In genomic region chr14:52547526-52547925, GRCh38 we compare ENCODE assay signal across 16 cellular contexts. TPM values are rescaled to one million over a fixed set of nuclear protein-coding genes. Genes with fewer than 3 reads are reported as not detected.
DNase-seq lines count a peak whose midpoint lies in the region; ATAC-seq and TF ChIP-seq lines count a peak whose summit lies in the region.
"Had no signal": no experiment of that assay in that cellular context is flagged by ENCODE, and none has a peak within 500 bp of the region (broad histone marks: within the 10 kb centered on the region; RNA-seq: fewer than 3 reads in every experiment).

No MANE protein-coding gene starts in this region.

- no peaks in the 10 kb centered on the region for H3K79me2 ChIP-seq in HCT116 (ENCODE audit: insufficient read depth, low read length)
- peaks cover 86% of the 10 kb centered on the region for H3K79me2 ChIP-seq in SU-DHL-6 (ENCODE audit: insufficient read depth, low read length)

- H3K9ac ChIP-seq in HCT116 (ENCODE audit: low read length) (no peak overlapping the region), SU-DHL-6 (ENCODE audit: low read length) (no peak overlapping the region)
- H3K9ac ChIP-seq: BLaER1 had no signal

- BruUV-seq in HCT116 (replicated peaks; lab: Mats Ljungman, UMichigan): no TSS peak

- H3K9me2 ChIP-seq in HCT116 (ENCODE audit: insufficient read depth): no peaks in the 10 kb centered on the region
- H3K9me2 ChIP-seq in SU-DHL-6 (replicated peaks; ENCODE audit: insufficient read depth, low read length): no peaks in the 10 kb centered on the region

- intact Hi-C loops in HCT116 (cut with micrococcal nuclease): no loop called here

- H4K20me1 ChIP-seq in HCT116 (ENCODE audit: insufficient read depth) (no peaks in the 10 kb centered on the region), SU-DHL-6 (ENCODE audit: low read depth, low read length) (no peaks in the 10 kb centered on the region)
- H4K20me1 ChIP-seq: BLaER1 had no signal

- H3K27me3 ChIP-seq in HCT116 (ENCODE audit: insufficient read depth, low read length): no peaks in the 10 kb centered on the region
- no peaks in the 10 kb centered on the region for H3K27me3 ChIP-seq in SU-DHL-6 (ENCODE audit: low read length)
- H3K27me3 ChIP-seq: BLaER1 had no signal

- H3K4me2 ChIP-seq in HCT116 (ENCODE audit: low read length): no peak overlapping the region
- peak overlapping the region; percentile 68 for H3K4me2 ChIP-seq in SU-DHL-6 (ENCODE audit: low read depth, low read length, poor library complexity, severe bottlenecking)
- H3K4me2 ChIP-seq: BLaER1 had no signal

- CTCF ChIA-PET in HCT116 (lab: Charles Lee): no interaction called here

- no peaks in the 10 kb centered on the region for H3K9me3 ChIP-seq in HCT116 (ENCODE audit: control insufficient read depth in 1 of 2, insufficient read depth in 1 of 2, low read depth in 1 of 2, low read length in 2 of 2)
- H3K9me3 ChIP-seq in SU-DHL-6 (ENCODE audit: insufficient read depth, low read length): no peaks in the 10 kb centered on the region
- H3K9me3 ChIP-seq: BLaER1 had no signal

- RAD21 ChIA-PET in HCT116 (lab: Charles Lee; ENCODE audit: low non-redundant PET in 1 of 2, low total read pairs in 2 of 2, uncharacterized antibody in 2 of 2, unreplicated experiment in 2 of 2): no interaction called here

- TF ChIP-seq POLR2A in HCT116 (IDR thresholded peaks at IDR 0.05; ENCODE audit: borderline replicate concordance, extremely low read depth, insufficient read depth, insufficient read length): no peak

- H3K4me1 ChIP-seq in HCT116 (ENCODE audit: control insufficient read depth in 1 of 2, insufficient read depth in 2 of 2, low read length in 2 of 2): peaks cover 0 to 14% of the 10 kb centered on the region in 2 experiments; a peak in 2 of 4 replicates

- peak in 2 of 3 experiments; percentile 15 to 16; a peak in 1 of 6 replicates for TF ChIP-seq CTCF in HCT116 (IDR thresholded peaks at IDR 0.05 in 2 of 3, conservative IDR thresholded peaks at IDR 0.05 in 1 of 3; ENCODE audit: borderline replicate concordance in 1 of 3, insufficient read depth in 1 of 3, low read depth in 2 of 3, low read length in 2 of 3)
- no peak for TF ChIP-seq CTCF in SU-DHL-6 (IDR thresholded peaks at IDR 0.05; ENCODE audit: insufficient read depth, low read length, poor library complexity, severe bottlenecking)
- peak; percentile 6 for TF ChIP-seq CTCF in fibroblast of mammary gland (conservative IDR thresholded peaks at IDR 0.05; ENCODE audit: control insufficient read depth, insufficient read depth, low read depth, low read length)

- POLR2A ChIA-PET in HCT116 (lab: Charles Lee): no interaction called here

- no peak overlapping the region for H2AFZ ChIP-seq in HCT116 (ENCODE audit: low read depth, low read length, poor library complexity, severe bottlenecking)
- no peak overlapping the region for H2AFZ ChIP-seq in SU-DHL-6 (ENCODE audit: low read depth, low read length, severe bottlenecking)

- H3F3A ChIP-seq in SU-DHL-6 (ENCODE audit: insufficient read depth): peaks cover 24% of the 10 kb centered on the region

- ATAC-seq in HCT116 (no peak), HG03378 (IDR thresholded peaks at IDR 0.05; ENCODE audit: unreplicated experiment) (no peak)
- ATAC-seq: Right ventricle myocardium inferior had no signal

- no peak for TF ChIP-seq RAD21 in HCT116 (IDR thresholded peaks at IDR 0.05; ENCODE audit: low read depth)

- DNase-seq in HCT116 (ENCODE audit: low read depth, low spot score) (no peak), fibroblast of mammary gland (ENCODE audit: low read depth) (no peak), DMS114 treated with DMSO at 0.1 percent for 48 hours (lab: John Stamatoyannopoulos, UW; ENCODE audit: unreplicated experiment) (no peak), DMS153 (lab: John Stamatoyannopoulos, UW) (no peak), NCI-H226 (no peak)
- DNase-seq: DMS53; IMR-90; NCI-H1048; NCI-H345; NCI-H526 treated with DMSO at 0.1 percent for 48 hours; NK-92 treated with Interleukin-12 subunit alpha and Interleukin-12 subunit beta, amount 100 ng/mL, for 24 hours had no signal

- no peak overlapping the region for H3K4me3 ChIP-seq in HCT116 (replicated peaks in 1 of 2; ENCODE audit: low read depth in 1 of 2, low read length in 2 of 2)
- H3K4me3 ChIP-seq in SU-DHL-6 (ENCODE audit: insufficient read depth, low read length, poor library complexity, severe bottlenecking): no peak overlapping the region
- H3K4me3 ChIP-seq in fibroblast of mammary gland (ENCODE audit: control insufficient read depth, low read depth, low read length): no peak overlapping the region
- H3K4me3 ChIP-seq: BLaER1, GM12878 had no signal

- H3K27ac ChIP-seq in HCT116 (ENCODE audit: low read depth, low read length) (no peak overlapping the region), SU-DHL-6 (ENCODE audit: low read depth, low read length) (peak overlapping the region; percentile 79)
- H3K27ac ChIP-seq: BLaER1 had no signal

- no peaks in the 10 kb centered on the region for H3K36me3 ChIP-seq in HCT116 (ENCODE audit: control insufficient read depth in 1 of 2, insufficient read depth in 2 of 2, low read length in 2 of 2)
- peaks cover 11% of the 10 kb centered on the region for H3K36me3 ChIP-seq in SU-DHL-6 (ENCODE audit: low read length)

TF ChIP-seq in HCT116, 20 proteins besides CTCF, POLR2A, EP300 and RAD21:
- TF ChIP-seq EGR1 (IDR thresholded peaks at IDR 0.05; ENCODE audit: low read depth): no peak
- TF ChIP-seq TCF7L2 (IDR thresholded peaks at IDR 0.05; ENCODE audit: borderline replicate concordance, extremely low read depth, insufficient read depth, insufficient read length): no peak
- no peak for TF ChIP-seq YY1 (IDR thresholded peaks at IDR 0.05; ENCODE audit: extremely low read depth, insufficient replicate concordance, low read depth, low read length)
- no peak for TF ChIP-seq EZH2 (IDR thresholded peaks at IDR 0.05)
- no peak for TF ChIP-seq ZNF274 (IDR thresholded peaks at IDR 0.05; ENCODE audit: low read depth, low read length)
- no peak for TF ChIP-seq SIN3A (IDR thresholded peaks at IDR 0.05; ENCODE audit: low read depth)
- TF ChIP-seq, protein P1, sequence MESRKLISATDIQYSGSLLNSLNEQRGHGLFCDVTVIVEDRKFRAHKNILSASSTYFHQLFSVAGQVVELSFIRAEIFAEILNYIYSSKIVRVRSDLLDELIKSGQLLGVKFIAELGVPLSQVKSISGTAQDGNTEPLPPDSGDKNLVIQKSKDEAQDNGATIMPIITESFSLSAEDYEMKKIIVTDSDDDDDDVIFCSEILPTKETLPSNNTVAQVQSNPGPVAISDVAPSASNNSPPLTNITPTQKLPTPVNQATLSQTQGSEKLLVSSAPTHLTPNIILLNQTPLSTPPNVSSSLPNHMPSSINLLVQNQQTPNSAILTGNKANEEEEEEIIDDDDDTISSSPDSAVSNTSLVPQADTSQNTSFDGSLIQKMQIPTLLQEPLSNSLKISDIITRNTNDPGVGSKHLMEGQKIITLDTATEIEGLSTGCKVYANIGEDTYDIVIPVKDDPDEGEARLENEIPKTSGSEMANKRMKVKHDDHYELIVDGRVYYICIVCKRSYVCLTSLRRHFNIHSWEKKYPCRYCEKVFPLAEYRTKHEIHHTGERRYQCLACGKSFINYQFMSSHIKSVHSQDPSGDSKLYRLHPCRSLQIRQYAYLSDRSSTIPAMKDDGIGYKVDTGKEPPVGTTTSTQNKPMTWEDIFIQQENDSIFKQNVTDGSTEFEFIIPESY (IDR thresholded peaks at IDR 0.05; ENCODE audit: extremely low read depth, insufficient replicate concordance, low read length): no peak
- TF ChIP-seq SRF (IDR thresholded peaks at IDR 0.05; ENCODE audit: low read depth): no peak
- no peak for TF ChIP-seq POLR2AphosphoS5 (IDR thresholded peaks at IDR 0.05; ENCODE audit: low read depth, low read length)
- no peak for TF ChIP-seq ATF3 (IDR thresholded peaks at IDR 0.05)
- TF ChIP-seq SP1 (IDR thresholded peaks at IDR 0.05; ENCODE audit: low read depth): no peak
- no peak for TF ChIP-seq EZH2phosphoT487 (IDR thresholded peaks at IDR 0.05; ENCODE audit: borderline replicate concordance)
- TF ChIP-seq CEBPB (IDR thresholded peaks at IDR 0.05; ENCODE audit: low read depth): no peak
- no peak for TF ChIP-seq ZFX (IDR thresholded peaks at IDR 0.05)
- no peak for TF ChIP-seq FOSL1 (IDR thresholded peaks at IDR 0.05; ENCODE audit: low read depth)
- no peak for TF ChIP-seq ELF1 (IDR thresholded peaks at IDR 0.05; ENCODE audit: borderline replicate concordance, low read depth)
- no peak for TF ChIP-seq JUND (IDR thresholded peaks at IDR 0.05)
- TF ChIP-seq CBX3 (IDR thresholded peaks at IDR 0.05; ENCODE audit: low read depth): no peak
- TF ChIP-seq, protein P2, sequence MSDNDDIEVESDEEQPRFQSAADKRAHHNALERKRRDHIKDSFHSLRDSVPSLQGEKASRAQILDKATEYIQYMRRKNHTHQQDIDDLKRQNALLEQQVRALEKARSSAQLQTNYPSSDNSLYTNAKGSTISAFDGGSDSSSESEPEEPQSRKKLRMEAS (IDR thresholded peaks at IDR 0.05): no peak

RNA-seq across cellular contexts. Expression of gene TXNDC16, which starts 4.8 kb away (rescaled TPM):
- 2.7 TPM for total RNA-seq in HCT116 (2021; ENCODE audit: unreplicated experiment)
- 0.75 and 0.89 TPM in 2 replicates for polyA plus RNA-seq in HCT116 (2012)

RNA-seq across cellular contexts. Expression of gene GPR137C, which starts 5.1 kb away (rescaled TPM):
- 0.89 TPM for total RNA-seq in HCT116 (2021; ENCODE audit: unreplicated experiment)
- polyA plus RNA-seq in HCT116 (2012): 0.26 and 0.38 TPM in 2 replicates
